33 cellular contexts compared by ENCODE assay signal in the genomic region with DNA sequence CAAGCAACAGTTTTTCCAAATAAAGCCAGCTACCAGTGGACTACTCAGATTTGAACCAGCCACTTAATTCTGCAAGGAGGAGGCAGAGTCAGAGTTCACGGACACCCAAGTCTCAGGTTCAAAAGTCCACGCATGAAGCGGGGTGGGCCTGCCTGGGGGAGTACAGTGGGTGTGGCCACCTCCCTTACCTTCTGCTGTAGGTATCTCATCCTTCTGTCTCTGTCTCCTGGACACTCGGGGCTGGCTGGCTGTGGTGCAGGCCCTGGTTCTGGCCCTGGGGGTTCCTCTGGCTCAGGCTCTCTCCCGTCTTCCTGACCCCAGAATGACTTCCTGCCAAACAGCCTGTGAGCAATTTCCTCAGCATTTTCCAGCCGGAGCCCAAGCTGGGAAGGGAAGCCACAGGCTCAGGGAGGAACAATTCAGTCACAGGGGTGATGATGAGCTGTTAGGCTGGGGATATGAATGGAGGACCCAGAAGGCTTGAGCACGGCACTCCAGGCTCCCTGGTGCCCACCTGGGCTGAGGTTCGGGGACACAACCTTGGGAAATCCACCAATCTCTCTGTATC.
DNase-seq lines count a peak whose midpoint lies in the region; ATAC-seq, FAIRE-seq and TF ChIP-seq lines count a peak whose summit lies in the region.
"Had no signal": no experiment of that assay in that cellular context is flagged by ENCODE, and none has a peak within 500 bp of the region (broad histone marks: within the 10 kb centered on the region; RNA-seq: fewer than 3 reads in every experiment).

No MANE protein-coding gene starts in this region.

- H3K27me3 Mint-ChIP-seq in HFFc6 (ENCODE audit: insufficient read depth) = peaks cover 1% of the 10 kb centered on the region; the same call in 1 of the 2 replicates
- H3K27me3 Mint-ChIP-seq: activated T-cell treated with anti-CD3 and anti-CD28 coated beads, Interleukin-2, amount 50 U/mL, for 24 hours; natural killer cell treated with Interleukin-12 subunit alpha and Interleukin-12 subunit beta and Interleukin-15 and Interleukin-18, amount 100 ng/mL, for 72 hours; T-cell; type B pancreatic cell had no signal

- H3K4me3 Mint-ChIP-seq in HFFc6 = no peak overlapping the region
- H3K4me3 Mint-ChIP-seq: activated CD8-positive, alpha-beta T cell treated with anti-CD3 and anti-CD28 coated beads, Interleukin-2, amount 10 ng/mL, durations not matched to agents 7 days and 5 days; activated T-cell treated with anti-CD3 and anti-CD28 coated beads, Interleukin-2, amount 50 U/mL, for 24 hours; natural killer cell treated with Interleukin-12 subunit alpha and Interleukin-12 subunit beta and Interleukin-15 and Interleukin-18, amount 100 ng/mL, for 72 hours; T-cell; type B pancreatic cell had no signal

- TF ChIP-seq CTCF in HFFc6 (IDR thresholded peaks at IDR 0.05) (no peak), cardiac fibroblast (IDR thresholded peaks at IDR 0.05; ENCODE audit: low read depth, low read length) (no peak), keratinocyte (optimal IDR thresholded peaks at IDR 0.05 in 1 of 3, IDR thresholded peaks at IDR 0.05 in 1 of 3, conservative IDR thresholded peaks at IDR 0.05 in 1 of 3; ENCODE audit: extremely low read depth in 1 of 3, insufficient read depth in 2 of 3, low read length in 3 of 3) (no peak)

- peaks cover 2% of the 10 kb centered on the region; the same call in 1 of the 2 replicates for H3K9me3 Mint-ChIP-seq in HFFc6

- FAIRE-seq in keratinocyte (lab: Jason Lieb, UNC) = no peak
- no peak for FAIRE-seq in GM19239 (lab: Jason Lieb, UNC)
- FAIRE-seq: A204.1, HTR-8/SVneo had no signal

- H3K9me1 ChIP-seq in keratinocyte (ENCODE audit: control insufficient read depth, extremely low read depth, insufficient read depth, low read length) = no peaks in the 10 kb centered on the region

- no peak overlapping the region for H3K27ac ChIP-seq in keratinocyte (ENCODE audit: control insufficient read depth, insufficient read depth, low read length)
- H3K27ac ChIP-seq: BLaER1, left lung, parathyroid adenoma had no signal

- H3K9me3 ChIP-seq in keratinocyte (ENCODE audit: control insufficient read depth, low read depth, low read length) = no peaks in the 10 kb centered on the region

- H3K4me3 ChIP-seq in cardiac fibroblast (replicated peaks in 1 of 2; ENCODE audit: low read depth in 2 of 2, low read length in 2 of 2) (no peak overlapping the region), keratinocyte (ENCODE audit: control insufficient read depth in 2 of 3, extremely low read depth in 1 of 3, insufficient read depth in 2 of 3, low read depth in 1 of 3, low read length in 3 of 3) (no peak overlapping the region)
- H3K4me3 ChIP-seq: BLaER1, left lung had no signal

- peaks cover 23% of the 10 kb centered on the region for H3K4me1 Mint-ChIP-seq in HFFc6 (ENCODE audit: low read depth)
- H3K4me1 Mint-ChIP-seq: T-cell had no signal

- H4K20me1 ChIP-seq in keratinocyte (ENCODE audit: control insufficient read depth, extremely low read depth, insufficient read depth, low read length) = no peaks in the 10 kb centered on the region
- H4K20me1 ChIP-seq: BLaER1 had no signal

- peak overlapping the region; percentile 8 for H2AFZ ChIP-seq in keratinocyte (ENCODE audit: control insufficient read depth, low read length)
- H2AFZ ChIP-seq: parathyroid adenoma had no signal

- peaks cover 6% of the 10 kb centered on the region for H3K4me1 ChIP-seq in keratinocyte (ENCODE audit: control insufficient read depth, extremely low read depth, insufficient read depth, low read length)
- H3K4me1 ChIP-seq: left lung, parathyroid adenoma had no signal

- H3K36me3 ChIP-seq in keratinocyte (ENCODE audit: control insufficient read depth in 2 of 2, extremely low read depth in 1 of 2, insufficient read depth in 2 of 2, low read length in 2 of 2) = no peaks in the 10 kb centered on the region

- H3K27me3 ChIP-seq in keratinocyte (ENCODE audit: control insufficient read depth, extremely low read depth, insufficient read depth, low read length) = no peaks in the 10 kb centered on the region
- H3K27me3 ChIP-seq: BLaER1, left lung had no signal

- H3K36me3 Mint-ChIP-seq in HFFc6 (ENCODE audit: low read depth) = peaks cover 2% of the 10 kb centered on the region
- H3K36me3 Mint-ChIP-seq: type B pancreatic cell had no signal

- H3K4me2 ChIP-seq in keratinocyte (ENCODE audit: control insufficient read depth, extremely low read depth, insufficient read depth, low read depth, low read length) = no peak overlapping the region
- H3K4me2 ChIP-seq: BLaER1 had no signal

- no peak overlapping the region for H3K9ac ChIP-seq in keratinocyte (ENCODE audit: control insufficient read depth, extremely low read depth, insufficient read depth, low read length)
- H3K9ac ChIP-seq: BLaER1, parathyroid adenoma had no signal

- no peaks in the 10 kb centered on the region for H3K79me2 ChIP-seq in keratinocyte (ENCODE audit: control insufficient read depth, insufficient read depth, low read length)
- H3K79me2 ChIP-seq: parathyroid adenoma had no signal

- peak overlapping the region; percentile 72 for H3K27ac Mint-ChIP-seq in HFFc6
- H3K27ac Mint-ChIP-seq: activated CD8-positive, alpha-beta T cell treated with anti-CD3 and anti-CD28 coated beads, Interleukin-2, amount 10 ng/mL, durations not matched to agents 7 days and 5 days; activated T-cell treated with anti-CD3 and anti-CD28 coated beads, Interleukin-2, amount 50 U/mL, for 24 hours; natural killer cell treated with Interleukin-12 subunit alpha and Interleukin-12 subunit beta and Interleukin-15 and Interleukin-18, amount 100 ng/mL, for 72 hours; T-cell; type B pancreatic cell had no signal

- no peak for ATAC-seq in HG02870 (IDR thresholded peaks at IDR 0.05; ENCODE audit: unreplicated experiment)
- ATAC-seq: activated CD8-positive, alpha-beta T cell treated with anti-CD3 and anti-CD28 coated beads, Interleukin-2, amount 10 ng/mL, durations not matched to agents 7 days and 5 days; left lung; natural killer cell treated with Interleukin-12 subunit alpha and Interleukin-12 subunit beta and Interleukin-15 and Interleukin-18, amount 100 ng/mL, for 72 hours; sciatic nerve; T-cell had no signal

- peak; percentile 40 for DNase-seq in A172 (ENCODE audit: low spot score)
- peak; percentile 30 for DNase-seq in HFFc6
- peak; percentile 58 to 62 for DNase-seq in cardiac fibroblast (ENCODE audit: low read depth in 2 of 2)
- no peak for DNase-seq in keratinocyte (ENCODE audit: low read depth, low spot score)
- DNase-seq in COLO829 (ENCODE audit: low spot score) = no peak
- DNase-seq in GM19239 (ENCODE audit: insufficient read length, low spot score) = no peak
- no peak for DNase-seq in anterior cingulate cortex (lab: John Stamatoyannopoulos, UW)
- DNase-seq: activated CD4-positive, alpha-beta T cell treated with anti-CD3 and anti-CD28 coated beads for 1 hour; activated CD8-positive, alpha-beta T cell treated with anti-CD3 and anti-CD28 coated beads, Interleukin-2, amount 10 ng/mL, durations not matched to agents 7 days and 5 days; activated naive CD4-positive, alpha-beta T cell treated with Interleukin-2 at 50 U/mL for 16 hours; activated T-cell treated with anti-CD3 and anti-CD28 coated beads, Interleukin-2, amount 50 U/mL, for 24 hours; central memory CD4-positive, alpha-beta T cell; effector CD4-positive, alpha-beta T cell; glutamatergic neuron; H7; Kasumi-1; left lung; midbrain; NCI-H1048; NCI-H187; NCI-H345; NCI-H774; Right ventricle myocardium superior; stimulated activated CD8-positive, alpha-beta memory T cell treated with anti-CD3 and anti-CD28 coated beads, Interleukin-4, amount 100 ng/mL, for 48 hours; T-cell had no signal

- dilution Hi-C loops in keratinocyte (cut with MboI; ENCODE audit: extremely low pct_ligation_motif_present, low sequenced_read_pairs) = no loop called here

Comparison
In these comparisons a context has a peak if more than half of its experiments do, and no peak if none do; other contexts are left out.
1. DNase-seq: peak in A172 (single experiment), HFFc6 (single experiment) and cardiac fibroblast (2 of 2); none in keratinocyte (single experiment), COLO829 (single experiment), GM19239 (single experiment) and anterior cingulate cortex (0 of 58).